Comparison of ENCODE assay signal across 7 cellular contexts in the genomic region with DNA sequence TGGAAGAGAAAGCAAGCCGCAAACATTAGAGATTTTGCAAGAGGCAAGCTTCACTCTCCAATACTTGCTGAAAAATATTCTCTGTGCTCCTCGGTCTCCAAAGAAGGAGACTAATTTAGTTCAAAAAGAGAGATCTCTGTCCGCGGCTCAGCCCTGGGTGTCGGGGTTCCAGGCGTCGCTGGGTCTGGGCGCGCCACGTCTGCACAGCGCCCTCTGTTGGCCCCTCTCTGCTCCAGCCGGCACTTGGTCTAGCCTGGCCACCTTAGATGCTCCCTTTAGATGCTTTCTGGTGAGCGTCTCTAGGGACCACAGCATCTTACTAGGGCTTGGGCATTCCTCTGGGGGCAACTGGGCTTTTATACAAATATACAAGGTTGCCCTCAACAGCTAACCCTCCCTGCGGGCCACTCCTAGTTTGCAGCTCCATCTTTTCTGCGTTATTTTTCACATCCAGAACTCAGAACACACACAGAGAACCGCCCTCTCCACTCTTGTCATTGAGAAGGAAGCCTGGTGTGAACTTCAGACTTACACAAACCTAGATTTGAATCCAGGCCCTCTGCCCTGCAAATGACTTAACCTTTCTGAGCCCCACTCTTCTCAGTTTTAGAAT.
DNase-seq lines count a peak whose midpoint lies in the region; ATAC-seq and TF ChIP-seq lines count a peak whose summit lies in the region.

No MANE protein-coding gene starts in this region.

- no peaks in the 10 kb centered on the region for H3K9me3 ChIP-seq in transverse colon

- in situ Hi-C loops in transverse colon (cut with MboI; ENCODE audit: low pct_ligation_motif_present in 1 of 4, low pct_unique_long_range_greater_than_20kb in 1 of 4, low sequenced_read_pairs in 3 of 4) = no loop called here

- no peak overlapping the region for H3K27ac ChIP-seq in transverse colon

- H3K4me3 ChIP-seq in transverse colon = peak overlapping the region in 1 of 4 donors; percentile 8

- no peak for TF ChIP-seq EP300 in transverse colon (IDR thresholded peaks at IDR 0.05; ENCODE audit: low read depth)

- 39 to 67% methylated on average over 8 to 16 of the region's 16 CpGs for WGBS in transverse colon (ENCODE audit: low coverage in 1 of 2), 2 donors

- peaks cover 2% of the 10 kb centered on the region for H3K4me1 Mint-ChIP-seq in activated CD4-positive, alpha-beta T cell treated with anti-CD3 and anti-CD28 coated beads, Interleukin-2, amount 10 ng/mL, durations not matched to agents 7 days and 5 days
- peaks cover 7% of the 10 kb centered on the region for H3K4me1 Mint-ChIP-seq in nephron progenitor cell

- peak in 53 of 76 experiments; percentile 2 to 61 (median 33) for DNase-seq in HUDEP-2 (lab: John Stamatoyannopoulos, UW; ENCODE audit: unreplicated experiment in 76 of 76)
- DNase-seq in activated CD4-positive, alpha-beta T cell treated with anti-CD3 and anti-CD28 coated beads, Interleukin-2, amount 10 ng/mL, durations not matched to agents 7 days and 5 days = peak; percentile 59
- DNase-seq in effector CD8-positive, alpha-beta T cell (lab: John Stamatoyannopoulos, UW) = peak; percentile 18
- DNase-seq in nephron progenitor cell = peak; percentile 68
- peak; percentile 57 for DNase-seq in transverse colon
- DNase-seq in foreskin melanocyte = no peak

- no peaks in the 10 kb centered on the region for H3K36me3 ChIP-seq in transverse colon

- no peaks in the 10 kb centered on the region for H3K4me1 ChIP-seq in transverse colon

- peak overlapping the region; percentile 53 for H3K4me3 Mint-ChIP-seq in activated CD4-positive, alpha-beta T cell treated with anti-CD3 and anti-CD28 coated beads, Interleukin-2, amount 10 ng/mL, durations not matched to agents 7 days and 5 days
- H3K4me3 Mint-ChIP-seq in nephron progenitor cell = no peak overlapping the region

- CTCF ChIA-PET in activated CD4-positive, alpha-beta T cell treated with anti-CD3 and anti-CD28 coated beads, Interleukin-2, amount 10 ng/mL, durations not matched to agents 7 days and 5 days (lab: Charles Lee) = interaction anchor here (1.0 to 1.8 kb wide), 8 partner anchors 9 to 398 kb away, joined by 3 to 8 read pairs (median 4); no protein-coding TSS in a partner anchor

- H3K27ac Mint-ChIP-seq in activated CD4-positive, alpha-beta T cell treated with anti-CD3 and anti-CD28 coated beads, Interleukin-2, amount 10 ng/mL, durations not matched to agents 7 days and 5 days = no peak overlapping the region
- H3K27ac Mint-ChIP-seq in nephron progenitor cell = no peak overlapping the region

- POLR2A ChIA-PET in activated CD4-positive, alpha-beta T cell treated with anti-CD3 and anti-CD28 coated beads, Interleukin-2, amount 10 ng/mL, durations not matched to agents 7 days and 5 days (lab: Charles Lee) = no interaction called here

- intact Hi-C loops in transverse colon (cut with DNase I; ENCODE audit: low total_unique reads) = no loop called here

- no peaks in the 10 kb centered on the region for H3K36me3 Mint-ChIP-seq in activated CD4-positive, alpha-beta T cell treated with anti-CD3 and anti-CD28 coated beads, Interleukin-2, amount 10 ng/mL, durations not matched to agents 7 days and 5 days (ENCODE audit: low read depth)
- no peaks in the 10 kb centered on the region for H3K36me3 Mint-ChIP-seq in nephron progenitor cell (ENCODE audit: low read depth)

- no peaks in the 10 kb centered on the region for H3K27me3 ChIP-seq in transverse colon

- peak; percentile 69 for TF ChIP-seq CTCF in nephron progenitor cell (IDR thresholded peaks at IDR 0.05)
- TF ChIP-seq CTCF in transverse colon (IDR thresholded peaks at IDR 0.05) = peak; percentile 44 to 61 (median 54)

- H3K27me3 Mint-ChIP-seq in activated CD4-positive, alpha-beta T cell treated with anti-CD3 and anti-CD28 coated beads, Interleukin-2, amount 10 ng/mL, durations not matched to agents 7 days and 5 days = no peaks in the 10 kb centered on the region
- peaks cover 2% of the 10 kb centered on the region for H3K27me3 Mint-ChIP-seq in nephron progenitor cell (ENCODE audit: low read depth, poor library complexity)

- ATAC-seq in GM18909 (IDR thresholded peaks at IDR 0.05; ENCODE audit: poor library complexity, unreplicated experiment) = peak; percentile 68

- no peaks in the 10 kb centered on the region for H3K9me3 Mint-ChIP-seq in activated CD4-positive, alpha-beta T cell treated with anti-CD3 and anti-CD28 coated beads, Interleukin-2, amount 10 ng/mL, durations not matched to agents 7 days and 5 days
- peaks cover 4% of the 10 kb centered on the region for H3K9me3 Mint-ChIP-seq in nephron progenitor cell

- TF ChIP-seq POLR2A in transverse colon (IDR thresholded peaks at IDR 0.05) = no peak
